ENCODE assay signal across 9 cellular contexts in the genomic region with DNA sequence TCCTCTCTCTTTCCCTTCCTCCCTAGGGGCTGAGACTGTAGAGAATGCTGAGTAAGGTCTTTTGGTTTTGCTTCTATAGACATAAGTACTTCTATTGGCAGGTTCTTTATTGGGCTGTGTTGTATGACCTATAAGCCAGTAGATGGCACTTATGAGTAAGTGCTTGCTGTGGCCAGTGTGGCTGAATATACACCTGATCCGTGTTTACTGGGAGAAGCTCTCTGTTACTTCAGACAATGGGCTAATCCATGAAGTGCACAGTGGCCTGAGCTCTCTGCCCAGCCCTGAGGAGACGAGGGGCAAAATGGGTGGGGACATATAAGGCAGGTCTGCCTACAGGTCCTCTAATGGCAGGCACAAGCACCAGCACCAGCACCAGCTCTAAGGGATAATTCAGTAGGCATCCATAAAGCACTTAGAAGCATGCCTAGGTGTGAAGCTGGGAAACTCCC.
DNase-seq lines count a peak whose midpoint lies in the region; ATAC-seq and TF ChIP-seq lines count a peak whose summit lies in the region.
"Had no signal": no experiment of that assay in that cellular context is flagged by ENCODE, and none has a peak within 500 bp of the region (broad histone marks: within the 10 kb centered on the region; RNA-seq: fewer than 3 reads in every experiment).

No MANE protein-coding gene starts in this region.

- no peak overlapping the region for H3K27ac Mint-ChIP-seq in activated naive CD4-positive, alpha-beta T cell treated with anti-CD3 and anti-CD28 coated beads, Interleukin-2, amount 50 U/mL, for 72 hours
- H3K27ac Mint-ChIP-seq: activated naive CD4-positive, alpha-beta T cell treated with anti-CD3 and anti-CD28 coated beads, Interleukin-2, amount 50 U/mL, for 24 hours had no signal

- H3K27me3 ChIP-seq in foreskin keratinocyte (no peaks in the 10 kb centered on the region), suprapubic skin (no peaks in the 10 kb centered on the region)

- ATAC-seq in GM21515 (IDR thresholded peaks at IDR 0.05; ENCODE audit: unreplicated experiment): peak; percentile 90
- peak; percentile 87 for ATAC-seq in HG03575 (IDR thresholded peaks at IDR 0.05; ENCODE audit: extremely low read depth, insufficient number of reproducible peaks, low FRiP score, unreplicated experiment)
- ATAC-seq in foreskin keratinocyte: peak; percentile 94
- no peak for ATAC-seq in activated naive CD4-positive, alpha-beta T cell treated with anti-CD3 and anti-CD28 coated beads, Interleukin-2, amount 50 U/mL, for 72 hours

- H3K9me3 Mint-ChIP-seq in activated naive CD4-positive, alpha-beta T cell treated with anti-CD3 and anti-CD28 coated beads, Interleukin-2, amount 50 U/mL, for 72 hours: peaks cover 14 to 26% of the 10 kb centered on the region in 2 donors

- no peak for TF ChIP-seq EP300 in suprapubic skin (IDR thresholded peaks at IDR 0.05)

- DNase-seq in GM10248 (ENCODE audit: extremely low spot score): peak; percentile 41
- peak; percentile 67 for DNase-seq in RPMI8226
- peak in 1 of 2 donors; percentile 42 for DNase-seq in foreskin keratinocyte
- DNase-seq in suprapubic skin (ENCODE audit: low spot score in 2 of 2): no peak
- no peak for DNase-seq in activated naive CD4-positive, alpha-beta T cell treated with anti-CD3 and anti-CD28 coated beads, Interleukin-2, amount 50 U/mL, for 72 hours (ENCODE audit: low spot score in 2 of 2)
- DNase-seq in HCEC 1CT: no peak

- 50% methylated on average over 2 of the region's 2 CpGs for WGBS in suprapubic skin

- no peak overlapping the region for H3K4me3 ChIP-seq in suprapubic skin

- TF ChIP-seq POLR2A in suprapubic skin (IDR thresholded peaks at IDR 0.05): no peak

- TF ChIP-seq CTCF in GM10248 (IDR thresholded peaks at IDR 0.05; ENCODE audit: control extremely low read depth, extremely low read depth, low read depth, missing control alignments) (no peak), foreskin keratinocyte (conservative IDR thresholded peaks at IDR 0.05) (peak; percentile 68), suprapubic skin (IDR thresholded peaks at IDR 0.05) (peak; percentile 11 to 46)

- H3K27ac ChIP-seq in foreskin keratinocyte (no peak overlapping the region), suprapubic skin (no peak overlapping the region)

- H3K9me3 ChIP-seq in suprapubic skin: no peaks in the 10 kb centered on the region

- H3K36me3 ChIP-seq in suprapubic skin: no peaks in the 10 kb centered on the region

- H3K36me3 Mint-ChIP-seq in activated naive CD4-positive, alpha-beta T cell treated with anti-CD3 and anti-CD28 coated beads, Interleukin-2, amount 50 U/mL, for 72 hours: peaks cover 0 to 7% of the 10 kb centered on the region in 2 donors

- POLR2A ChIA-PET in GM10248 (lab: Yijun Ruan, JAX): no interaction called here

- CTCF ChIA-PET in GM10248 (lab: Yijun Ruan, JAX): interaction anchor here (0.6 to 1.9 kb wide), 9 partner anchors 9 to 1053 kb away, joined by 3 to 5 read pairs (median 3); no protein-coding TSS in a partner anchor

- H3K4me1 ChIP-seq in foreskin keratinocyte: no peaks in the 10 kb centered on the region
- H3K4me1 ChIP-seq in suprapubic skin: no peaks in the 10 kb centered on the region

Comparison
In these comparisons a context has a peak if more than half of its experiments do, and no peak if none do; other contexts are left out.
1. DNase-seq: peak in GM10248 (single experiment) and RPMI8226 (single experiment); none in suprapubic skin (0 of 2), activated naive CD4-positive, alpha-beta T cell treated with anti-CD3 and anti-CD28 coated beads, Interleukin-2, amount 50 U/mL, for 72 hours (0 of 2) and HCEC 1CT (single experiment).
2. ATAC-seq: peak in GM21515 (single experiment), HG03575 (single experiment) and foreskin keratinocyte (single experiment); none in activated naive CD4-positive, alpha-beta T cell treated with anti-CD3 and anti-CD28 coated beads, Interleukin-2, amount 50 U/mL, for 72 hours (0 of 2).